7 cellular contexts compared by ENCODE assay signal in the genomic region with DNA sequence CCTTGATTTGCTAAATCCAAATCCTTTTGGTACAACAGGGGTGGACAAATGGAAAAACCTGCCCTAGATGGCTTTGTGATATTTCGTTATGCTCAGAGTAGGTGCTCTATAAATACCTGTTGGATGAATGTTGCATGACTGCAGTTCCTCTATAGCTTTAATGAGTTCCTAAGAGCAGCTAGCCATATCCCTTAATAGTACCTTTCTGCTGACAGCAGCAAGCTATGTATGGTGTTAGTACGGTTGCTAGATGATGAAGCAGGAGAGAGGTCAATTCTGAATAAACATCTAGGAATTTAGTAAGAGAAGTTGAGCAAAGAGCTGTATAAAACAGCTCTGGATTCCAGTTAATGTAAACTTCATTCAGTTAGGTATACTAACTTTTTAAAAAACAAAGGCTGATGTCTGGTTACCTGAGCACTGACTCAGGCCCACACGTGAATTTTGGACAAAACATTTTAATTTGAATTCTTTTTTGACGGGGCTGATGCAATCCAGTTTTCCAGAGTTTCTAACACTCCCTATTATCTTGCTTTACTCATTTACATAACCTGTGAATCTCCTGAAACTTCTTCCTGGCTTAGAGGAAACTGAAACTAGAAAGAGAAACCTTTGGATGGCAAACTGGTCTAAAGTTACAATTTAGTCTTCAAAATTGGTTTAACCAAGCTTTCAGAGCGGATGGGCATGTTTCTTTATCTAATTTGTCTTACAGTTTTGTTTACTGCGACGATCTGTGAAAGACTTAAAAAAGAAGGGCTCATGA. TPM values are rescaled to one million over a fixed set of nuclear protein-coding genes. Genes with fewer than 3 reads are reported as not detected.
DNase-seq lines count a peak whose midpoint lies in the region; ATAC-seq, FAIRE-seq and TF ChIP-seq lines count a peak whose summit lies in the region.
"Not testable (repeated sequence)": the region's sequence is repeated elsewhere in the genome, so short reads cannot be mapped to it uniquely, and the experiment has no call there.

No MANE protein-coding gene starts in this region.

- H2BK20ac ChIP-seq in H1 (ENCODE audit: low read length): not testable (repeated sequence)

- H3K4ac ChIP-seq in H1 (replicated peaks; ENCODE audit: insufficient read length, low read depth, low read length): not testable (repeated sequence)

- TF ChIP-seq RAD21 in H1 (IDR thresholded peaks at IDR 0.05 in 1 of 2, conservative IDR thresholded peaks at IDR 0.05 in 1 of 2; ENCODE audit: low read depth in 2 of 2, low read length in 2 of 2): not testable (repeated sequence)

- FAIRE-seq in GM12891 (lab: Jason Lieb, UNC): peak; percentile 31
- FAIRE-seq in H1 (lab: Jason Lieb, UNC): peak; percentile 39

- not testable (repeated sequence) for H3K23me2 ChIP-seq in H1 (ENCODE audit: low read depth, low read length)

- H3K9me3 ChIP-seq in PC-3 (ENCODE audit: low read length); H1 (ENCODE audit: insufficient read depth in 2 of 2, low read depth in 1 of 2, low read length in 1 of 2); hepatocyte (ENCODE audit: low read depth): not testable (repeated sequence)

- not testable (repeated sequence) for H2AK5ac ChIP-seq in H1 (ENCODE audit: low read depth, low read length)

- H4K5ac ChIP-seq in H1 (ENCODE audit: insufficient read length, low read depth, low read length): not testable (repeated sequence)

- not testable (repeated sequence) for H3K9me3 Mint-ChIP-seq in GM23338

- peaks cover 10% of the 10 kb centered on the region; the same call in 2 of the 3 replicates for H3K36me3 Mint-ChIP-seq in GM23338 (ENCODE audit: low read depth)

- CTCF ChIA-PET in PC-3 (lab: Charles Lee); H1 (lab: Charles Lee; ENCODE audit: partially characterized antibody): not testable (repeated sequence)

- not testable (repeated sequence) for DNase-seq in GM12891 (ENCODE audit: insufficient read length, low spot score); PC-3; H1 (ENCODE audit: low read depth in 1 of 2, low spot score in 2 of 2); hepatocyte (ENCODE audit: low spot score)
- peak; percentile 11 for DNase-seq in GM23338 (ENCODE audit: low spot score)

- H4K20me1 ChIP-seq in GM23338 (replicated peaks; ENCODE audit: insufficient read depth); KMS-11 (ENCODE audit: insufficient read depth); PC-3 (ENCODE audit: low read length); H1 (replicated peaks in 1 of 2; ENCODE audit: control insufficient read depth in 1 of 2, insufficient read depth in 2 of 2, low read length in 2 of 2); hepatocyte (ENCODE audit: insufficient read depth, poor library complexity, severe bottlenecking): not testable (repeated sequence)

- not testable (repeated sequence) for H3K27me3 ChIP-seq in GM23338 (ENCODE audit: insufficient read depth); KMS-11 (ENCODE audit: insufficient read depth, low read depth); PC-3 (ENCODE audit: low read length); H1 (replicated peaks in 1 of 4; ENCODE audit: control insufficient read depth in 3 of 4, extremely low read depth in 1 of 4, insufficient read depth in 3 of 4, low read length in 3 of 4); hepatocyte

- ATAC-seq in GM23338: not testable (repeated sequence)
- ATAC-seq in PC-3: peak; percentile 97
- peak; percentile 27; the same call in 2 of the 3 replicates for ATAC-seq in SK-N-SH treated with all-trans-retinoic acid at 6 μM for 48 hours

- TF ChIP-seq EP300 in H1 (IDR thresholded peaks at IDR 0.05; ENCODE audit: borderline replicate concordance in 1 of 2, low read depth in 2 of 2, low read length in 2 of 2): not testable (repeated sequence)

- not testable (repeated sequence) for H3K36me3 ChIP-seq in GM23338 (ENCODE audit: insufficient read depth); KMS-11 (ENCODE audit: insufficient read depth); PC-3 (ENCODE audit: low read depth, low read length); H1 (ENCODE audit: control insufficient read depth in 2 of 4, insufficient read depth in 4 of 4, low read length in 3 of 4); hepatocyte (replicated peaks; ENCODE audit: insufficient read depth, low read depth)

- H3K4me2 ChIP-seq in GM23338 (0 out of 2 replicates have a peak overlapping the region, but pooled peaks have one; percentile 22), KMS-11 (peak overlapping the region; percentile 41; the same call in 1 of the 2 replicates)
- H3K4me2 ChIP-seq in PC-3 (ENCODE audit: low read length); H1 (ENCODE audit: insufficient read depth in 1 of 2, low read depth in 2 of 2, low read length in 2 of 2); hepatocyte: not testable (repeated sequence)

- H4K91ac ChIP-seq in H1 (replicated peaks; ENCODE audit: insufficient read length, low read length): not testable (repeated sequence)

- H3K4me3 ChIP-seq in GM23338; KMS-11 (IDR thresholded peaks at IDR 0.05; ENCODE audit: insufficient read depth, low read depth, low read length); PC-3 (ENCODE audit: low read length); H1 (ENCODE audit: extremely low read depth in 1 of 4, insufficient read depth in 2 of 4, low read depth in 3 of 4, low read length in 4 of 4); hepatocyte: not testable (repeated sequence)

- not testable (repeated sequence) for TF ChIP-seq POLR2A in GM12891 (IDR thresholded peaks at IDR 0.05; ENCODE audit: low read depth, low read length); H1 (IDR thresholded peaks at IDR 0.05; ENCODE audit: control extremely low read depth in 1 of 2, low read depth in 2 of 2, low read length in 2 of 2)

- H2BK15ac ChIP-seq in H1 (ENCODE audit: low read length): not testable (repeated sequence)

- not testable (repeated sequence) for H3K4me1 Mint-ChIP-seq in GM23338

- not testable (repeated sequence) for H2BK120ac ChIP-seq in H1 (replicated peaks; ENCODE audit: low read depth, low read length)

- H3K18ac ChIP-seq in H1 (ENCODE audit: extremely low read depth, low read length): not testable (repeated sequence)

- H3K4me3 Mint-ChIP-seq in GM23338: not testable (repeated sequence)

- H3K9me2 ChIP-seq in GM23338 (ENCODE audit: insufficient read depth); PC-3 (replicated peaks; ENCODE audit: low read length); hepatocyte (replicated peaks; ENCODE audit: insufficient read depth): not testable (repeated sequence)

- H3K27me3 Mint-ChIP-seq in GM23338 (ENCODE audit: insufficient read depth, low read depth, poor library complexity): not testable (repeated sequence)

- not testable (repeated sequence) for H2BK12ac ChIP-seq in H1 (ENCODE audit: low read depth, low read length)

- not testable (repeated sequence) for H3F3A ChIP-seq in GM23338 (replicated peaks; ENCODE audit: low read depth); PC-3 (ENCODE audit: low read length, unreplicated experiment)

- not testable (repeated sequence) for H3K79me2 ChIP-seq in GM23338 (replicated peaks; ENCODE audit: insufficient read depth); KMS-11 (ENCODE audit: insufficient read depth, low read depth); PC-3 (ENCODE audit: low read length); H1 (ENCODE audit: control insufficient read depth in 1 of 2, insufficient read depth in 2 of 2, low read length in 2 of 2); hepatocyte

- POLR2A ChIA-PET in PC-3 (lab: Charles Lee; ENCODE audit: unreplicated experiment); H1 (lab: Charles Lee; ENCODE audit: partially characterized antibody): not testable (repeated sequence)

- not testable (repeated sequence) for TF ChIP-seq CTCF in GM23338 (conservative IDR thresholded peaks at IDR 0.05; ENCODE audit: low read depth in 2 of 2); KMS-11 (conservative IDR thresholded peaks at IDR 0.05; ENCODE audit: low read depth, low read length); PC-3 (conservative IDR thresholded peaks at IDR 0.05; ENCODE audit: low read depth, low read length); H1 (IDR thresholded peaks at IDR 0.05; ENCODE audit: control extremely low read depth in 1 of 3, insufficient read depth in 1 of 3, low read depth in 1 of 3, low read length in 3 of 3); hepatocyte (IDR thresholded peaks at IDR 0.05; ENCODE audit: poor library complexity)

- H2BK5ac ChIP-seq in H1 (ENCODE audit: low read depth, low read length): not testable (repeated sequence)

- H3K27ac Mint-ChIP-seq in GM23338: peak overlapping the region; percentile 78; the same call in 1 of the 2 replicates

- H3K79me1 ChIP-seq in H1 (ENCODE audit: low read depth, low read length): not testable (repeated sequence)

- not testable (repeated sequence) for H2AFZ ChIP-seq in GM23338; PC-3 (ENCODE audit: low read length); H1 (ENCODE audit: low read length)
- H2AFZ ChIP-seq in KMS-11 (ENCODE audit: low read depth): peak overlapping the region; percentile 41; the same call in 1 of the 2 replicates
- peak overlapping the region; percentile 26 for H2AFZ ChIP-seq in hepatocyte

- not testable (repeated sequence) for H3K14ac ChIP-seq in H1 (ENCODE audit: insufficient read length)

- H3K56ac ChIP-seq in H1 (replicated peaks; ENCODE audit: insufficient read length, low read depth, low read length): not testable (repeated sequence)

- 0 out of 2 replicates have a peak overlapping the region, but pooled peaks have one; percentile 6 for H3K9ac ChIP-seq in KMS-11
- not testable (repeated sequence) for H3K9ac ChIP-seq in PC-3 (ENCODE audit: low read length); H1 (replicated peaks in 1 of 4; ENCODE audit: extremely low read depth in 1 of 4, low read depth in 3 of 4, low read length in 3 of 4)

- not testable (repeated sequence) for BruUV-seq in PC-3 (replicated peaks; lab: Mats Ljungman, UMichigan)

- H3K23ac ChIP-seq in H1 (ENCODE audit: insufficient read length): not testable (repeated sequence)

- WGBS in H1 (ENCODE audit: extremely low coverage in 1 of 2, insufficient coverage in 1 of 2, insufficient read length in 1 of 2, insufficient replicate concordance in 2 of 2, low coverage in 1 of 2, low lambda C conversion rate in 2 of 2, missing lambda C conversion rate in 1 of 2), 2 experiments: 80% methylated on average over 5 of the region's 7 CpGs; no CpG with 5 or more reads in 1 of the 2 experiments
- whole genome bisulfite sequencing in hepatocyte (ENCODE audit: low lambda C conversion rate, missing lambda C conversion rate): 79% methylated on average over 6 of the region's 7 CpGs

- not testable (repeated sequence) for H4K8ac ChIP-seq in H1 (ENCODE audit: extremely low read depth, insufficient read depth, low read length)

- intact Hi-C loops in PC-3 (cut with micrococcal nuclease): not testable (repeated sequence)

- H3K4me1 ChIP-seq in GM23338 (ENCODE audit: insufficient read depth); PC-3 (ENCODE audit: insufficient read depth, low read length); H1 (replicated peaks in 1 of 4; ENCODE audit: control insufficient read depth in 3 of 4, insufficient read depth in 4 of 4, low read length in 3 of 4); hepatocyte (ENCODE audit: insufficient read depth): not testable (repeated sequence)
- peaks cover 18% of the 10 kb centered on the region for H3K4me1 ChIP-seq in KMS-11 (ENCODE audit: low read depth, poor library complexity, severe bottlenecking)

- H3K27ac ChIP-seq in GM23338 (ENCODE audit: low read depth); PC-3 (ENCODE audit: low read length); H1 (ENCODE audit: low read depth, low read length): not testable (repeated sequence)
- peak overlapping the region; percentile 46 for H3K27ac ChIP-seq in KMS-11
- H3K27ac ChIP-seq in hepatocyte: peak overlapping the region; percentile 16

RNA-seq across cellular contexts. Expression of a gene that starts 25.6 kb away (rescaled TPM):
- 20.6 TPM for polyA plus RNA-seq in GM12891 (2012; ENCODE audit: low read depth, missing spikeins)
- 48.0 and 48.8 TPM in 2 replicates for total RNA-seq in GM23338 (2014; rRNA removed; shearing (Covaris generic))
- 80.4 and 103 TPM in 2 replicates for polyA plus RNA-seq in GM23338 (2016; fragmentation: Nextera tagmentation; extraction: Ambion mirVana)
- total RNA-seq in PC-3 (2014; rRNA removed): 27.1 and 30.7 TPM in 2 replicates
- 65.2 and 70.7 TPM in 2 replicates for total RNA-seq in H1 (2021; fragmentation: NEBNext Ultra II Directional; extraction: Animal tissue kit (Norgen Biotek cat#: 25700))
- polyA plus RNA-seq in H1 (2011; rRNA removed): 5.9 and 8.3 TPM in 2 replicates
- 13.3 TPM for polyA plus RNA-seq in H1 (2011; cell fraction: cytosol; rRNA removed)
- 7.2 TPM for polyA plus RNA-seq in H1 (2011; cell fraction: nucleus; rRNA removed)
- polyA plus RNA-seq in H1 (2012, experiment 1 of 2): 17.7 to 34.7 TPM (median 22.2 TPM) in 4 replicates
- 2.3 TPM for polyA plus RNA-seq in H1 (2012, experiment 2 of 2)
- polyA plus RNA-seq in H1 (2013, experiment 1 of 2): 49.2 TPM
- polyA plus RNA-seq in H1 (2013, experiment 2 of 2): 48.3 TPM
- 12.9 and 21.4 TPM in 2 replicates for polyA minus RNA-seq in H1 (2011; rRNA and poly(A)+ RNA removed)
- 22.8 TPM for polyA minus RNA-seq in H1 (2011; cell fraction: cytosol; rRNA and poly(A)+ RNA removed)
- polyA minus RNA-seq in H1 (2011; cell fraction: nucleus; rRNA and poly(A)+ RNA removed): 28.1 TPM
- 20.7 and 21.4 TPM in 2 replicates for total RNA-seq in hepatocyte
- polyA plus RNA-seq in hepatocyte: 15.3 and 17.2 TPM in 2 replicates

RNA-seq across cellular contexts. Expression of a gene that starts 30.4 kb away (rescaled TPM):
- polyA plus RNA-seq in GM12891 (2012; ENCODE audit: low read depth, missing spikeins): 8.6 TPM
- 33.8 and 36.2 TPM in 2 replicates for total RNA-seq in GM23338 (2014; rRNA removed; shearing (Covaris generic))
- 25.7 and 28.9 TPM in 2 replicates for polyA plus RNA-seq in GM23338 (2016; fragmentation: Nextera tagmentation; extraction: Ambion mirVana)
- total RNA-seq in PC-3 (2014; rRNA removed): 10.1 and 11.1 TPM in 2 replicates
- total RNA-seq in H1 (2021; fragmentation: NEBNext Ultra II Directional; extraction: Animal tissue kit (Norgen Biotek cat#: 25700)): 19.8 and 22.5 TPM in 2 replicates
- 8.8 and 14.1 TPM in 2 replicates for polyA plus RNA-seq in H1 (2011; rRNA removed)
- polyA plus RNA-seq in H1 (2011; cell fraction: cytosol; rRNA removed): 10.8 TPM
- 12.4 TPM for polyA plus RNA-seq in H1 (2011; cell fraction: nucleus; rRNA removed)
- polyA plus RNA-seq in H1 (2012, experiment 1 of 2): 6.9 to 12.1 TPM (median 8.6 TPM) in 4 replicates
- polyA plus RNA-seq in H1 (2012, experiment 2 of 2): 0.75 TPM
- polyA plus RNA-seq in H1 (2013, experiment 1 of 2): 12.1 TPM
- polyA plus RNA-seq in H1 (2013, experiment 2 of 2): 11.0 TPM
- 7.8 and 10.2 TPM in 2 replicates for polyA minus RNA-seq in H1 (2011; rRNA and poly(A)+ RNA removed)
- 8.2 TPM for polyA minus RNA-seq in H1 (2011; cell fraction: cytosol; rRNA and poly(A)+ RNA removed)
- 13.7 TPM for polyA minus RNA-seq in H1 (2011; cell fraction: nucleus; rRNA and poly(A)+ RNA removed)
- 42.0 and 49.0 TPM in 2 replicates for total RNA-seq in hepatocyte
- 23.5 and 32.3 TPM in 2 replicates for polyA plus RNA-seq in hepatocyte
